Comparison of ENCODE assay signal across 9 cellular contexts in the genomic region with DNA sequence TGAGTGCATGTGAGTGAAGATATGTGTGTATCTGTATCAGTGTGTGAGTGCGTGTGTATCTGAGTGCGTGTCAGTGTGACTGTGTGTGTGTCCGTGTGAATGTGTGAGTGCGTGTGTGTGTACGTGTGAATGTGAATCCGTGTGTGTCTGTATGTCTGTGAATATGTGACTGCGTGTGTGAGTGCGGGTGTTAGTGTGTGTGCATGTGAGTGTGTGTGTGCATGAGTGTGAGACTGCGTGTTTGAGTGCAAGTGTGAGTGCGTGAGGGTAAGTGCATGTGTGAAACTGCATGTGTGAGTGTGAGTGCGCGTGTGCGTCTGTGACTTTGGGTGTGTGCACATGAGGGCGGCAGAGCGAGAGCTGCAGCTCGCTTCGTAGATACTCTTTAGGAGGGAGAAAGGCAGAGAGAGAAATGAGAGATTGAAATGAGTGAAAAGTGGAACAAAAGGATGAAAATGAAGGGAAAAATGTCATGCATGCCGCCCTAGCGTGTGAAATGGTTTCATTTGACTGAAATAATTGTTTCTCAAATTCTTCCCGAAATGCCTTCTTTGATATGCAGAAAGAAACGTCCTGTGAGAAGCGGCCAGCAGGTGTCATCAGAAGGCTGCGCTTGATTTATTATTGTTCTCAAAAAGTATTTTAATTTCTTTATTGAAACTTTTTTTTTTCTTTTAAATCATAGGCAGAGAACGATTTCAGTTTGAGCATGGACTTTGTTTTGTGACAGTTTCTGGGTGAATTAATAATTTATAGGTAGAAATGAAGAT. TPM values are rescaled to one million over a fixed set of nuclear protein-coding genes. Genes with fewer than 3 reads are reported as not detected.
DNase-seq lines count a peak whose midpoint lies in the region; ATAC-seq, FAIRE-seq and TF ChIP-seq lines count a peak whose summit lies in the region.
"Had no signal": no experiment of that assay in that cellular context is flagged by ENCODE, and none has a peak within 500 bp of the region (broad histone marks: within the 10 kb centered on the region; RNA-seq: fewer than 3 reads in every experiment).

No MANE protein-coding gene starts in this region.

- H3K36me3 Mint-ChIP-seq in activated naive CD4-positive, alpha-beta T cell treated with anti-CD3 and anti-CD28 coated beads, Interleukin-2, amount 10 ng/mL, durations not matched to agents 7 days and 5 days, result no peaks in the 10 kb centered on the region

- no peaks in the 10 kb centered on the region for H3K27me3 ChIP-seq in OCI-LY3 (ENCODE audit: low read depth, low read length)
- no peaks in the 10 kb centered on the region for H3K27me3 ChIP-seq in smooth muscle cell (ENCODE audit: low read depth)

- H3K36me3 ChIP-seq in OCI-LY3 (replicated peaks; ENCODE audit: low read depth, low read length), result no peaks in the 10 kb centered on the region
- H3K36me3 ChIP-seq in smooth muscle cell (ENCODE audit: low read depth), result no peaks in the 10 kb centered on the region

- FAIRE-seq in RCC 7860 (lab: Jason Lieb, UNC), result no peak

- H2AFZ ChIP-seq in OCI-LY3 (ENCODE audit: low read depth, low read length), result no peak overlapping the region
- H2AFZ ChIP-seq in smooth muscle cell (ENCODE audit: low read depth), result no peak overlapping the region

- no peak for ATAC-seq in HG03135 (IDR thresholded peaks at IDR 0.05; ENCODE audit: unreplicated experiment)

- H3K4me1 ChIP-seq in OCI-LY3 (ENCODE audit: low read length) (no peaks in the 10 kb centered on the region), smooth muscle cell (ENCODE audit: low read depth) (no peaks in the 10 kb centered on the region)

- H3K4me3 ChIP-seq in OCI-LY3 (ENCODE audit: low read length) (0 out of 2 replicates have a peak overlapping the region, but pooled peaks have one; percentile 0), epithelial cell of esophagus (ENCODE audit: low read length) (no peak overlapping the region), smooth muscle cell (no peak overlapping the region)

- H3K9me3 ChIP-seq in OCI-LY3 (ENCODE audit: insufficient read depth, low read length) (no peaks in the 10 kb centered on the region), smooth muscle cell (replicated peaks; ENCODE audit: low read depth) (no peaks in the 10 kb centered on the region)

- no peak overlapping the region for H3K27ac Mint-ChIP-seq in activated naive CD4-positive, alpha-beta T cell treated with anti-CD3 and anti-CD28 coated beads, Interleukin-2, amount 10 ng/mL, durations not matched to agents 7 days and 5 days

- H3K4me2 ChIP-seq in OCI-LY3 (ENCODE audit: low read length) (peak overlapping the region; percentile 23; the same call in 1 of the 2 replicates), smooth muscle cell (no peak overlapping the region)

- H3F3A ChIP-seq in smooth muscle cell (ENCODE audit: low read depth), result no peaks in the 10 kb centered on the region

- DNase-seq in activated naive CD4-positive, alpha-beta T cell treated with anti-CD3 and anti-CD28 coated beads, Interleukin-2, amount 10 ng/mL, durations not matched to agents 7 days and 5 days, result peak; percentile 63
- no peak for DNase-seq in activated naive CD4-positive, alpha-beta T cell treated with anti-CD3 and anti-CD28 coated beads, Interleukin-2, amount 50 U/mL, for 16 hours
- DNase-seq in epithelial cell of esophagus (ENCODE audit: low read depth) (peak; percentile 22), smooth muscle cell (lab: John Stamatoyannopoulos, UW; ENCODE audit: unreplicated experiment) (no peak), NCI-H2196 (lab: John Stamatoyannopoulos, UW; ENCODE audit: unreplicated experiment) (no peak), RCC 7860 (ENCODE audit: low spot score) (no peak)
- DNase-seq: NCI-H1048 had no signal

- H3K79me2 ChIP-seq in OCI-LY3 (ENCODE audit: low read length) (peaks cover 31% of the 10 kb centered on the region), smooth muscle cell (ENCODE audit: low read depth) (peaks cover 27% of the 10 kb centered on the region)

- CTCF ChIA-PET in activated naive CD4-positive, alpha-beta T cell treated with anti-CD3 and anti-CD28 coated beads, Interleukin-2, amount 10 ng/mL, durations not matched to agents 7 days and 5 days (lab: Charles Lee), result interaction anchor here (0.7 to 1.3 kb wide), 4 partner anchors 17 to 856 kb away, joined by 3 to 5 read pairs (median 4); no protein-coding TSS in a partner anchor

- H3K4me3 Mint-ChIP-seq in activated naive CD4-positive, alpha-beta T cell treated with anti-CD3 and anti-CD28 coated beads, Interleukin-2, amount 10 ng/mL, durations not matched to agents 7 days and 5 days, result no peak overlapping the region

- H3K9ac ChIP-seq in OCI-LY3 (ENCODE audit: low read length), result no peak overlapping the region
- no peak overlapping the region for H3K9ac ChIP-seq in smooth muscle cell (ENCODE audit: low read depth)

- no peaks in the 10 kb centered on the region for H3K9me3 Mint-ChIP-seq in activated naive CD4-positive, alpha-beta T cell treated with anti-CD3 and anti-CD28 coated beads, Interleukin-2, amount 10 ng/mL, durations not matched to agents 7 days and 5 days

- H4K20me1 ChIP-seq in OCI-LY3 (ENCODE audit: insufficient read depth, low read length), result peaks cover 29% of the 10 kb centered on the region
- peaks cover 22% of the 10 kb centered on the region for H4K20me1 ChIP-seq in smooth muscle cell (ENCODE audit: low read depth)

- WGBS in smooth muscle cell (ENCODE audit: low lambda C conversion rate), result 70% methylated on average over 24 of the region's 24 CpGs

- no peak overlapping the region for H3K27ac ChIP-seq in OCI-LY3 (ENCODE audit: low read length)
- H3K27ac ChIP-seq in smooth muscle cell (ENCODE audit: low read depth), result no peak overlapping the region

- H3K27me3 Mint-ChIP-seq in activated naive CD4-positive, alpha-beta T cell treated with anti-CD3 and anti-CD28 coated beads, Interleukin-2, amount 10 ng/mL, durations not matched to agents 7 days and 5 days, result no peaks in the 10 kb centered on the region

- H3K4me1 Mint-ChIP-seq in activated naive CD4-positive, alpha-beta T cell treated with anti-CD3 and anti-CD28 coated beads, Interleukin-2, amount 10 ng/mL, durations not matched to agents 7 days and 5 days, result peaks cover 7% of the 10 kb centered on the region

- peak; percentile 61 for TF ChIP-seq CTCF in OCI-LY3 (IDR thresholded peaks at IDR 0.05; ENCODE audit: low read depth, low read length)
- TF ChIP-seq CTCF in epithelial cell of esophagus (IDR thresholded peaks at IDR 0.05; ENCODE audit: insufficient read depth, low read depth, low read length, missing control alignments), result peak; percentile 53
- TF ChIP-seq CTCF in smooth muscle cell (IDR thresholded peaks at IDR 0.05; ENCODE audit: borderline replicate concordance, insufficient read depth, poor library complexity, severe bottlenecking), result peak; percentile 45

RNA-seq across cellular contexts. Expression of gene ZNF407, which starts 25.6 kb away (rescaled TPM):
- total RNA-seq in smooth muscle cell, result 11.5 and 13.0 TPM in 2 replicates
- 4.1 and 4.5 TPM in 2 replicates for polyA plus RNA-seq in smooth muscle cell

Comparison
In these comparisons a context has a peak if more than half of its experiments do, and no peak if none do; other contexts are left out.
1. DNase-seq: peak in activated naive CD4-positive, alpha-beta T cell treated with anti-CD3 and anti-CD28 coated beads, Interleukin-2, amount 10 ng/mL, durations not matched to agents 7 days and 5 days (single experiment) and epithelial cell of esophagus (single experiment); none in activated naive CD4-positive, alpha-beta T cell treated with anti-CD3 and anti-CD28 coated beads, Interleukin-2, amount 50 U/mL, for 16 hours (single experiment), smooth muscle cell (single experiment), NCI-H2196 (single experiment) and RCC 7860 (single experiment).
2. Peak in every context shown above with its lines, with median percentiles within 50 percentile points of each other: CTCF ChIP-seq.